Comparison of ENCODE assay signal across 12 cellular contexts in genomic region chr9:4137234-4137633, GRCh38.
DNase-seq lines count a peak whose midpoint lies in the region; ATAC-seq and TF ChIP-seq lines count a peak whose summit lies in the region.
"Had no signal": no experiment of that assay in that cellular context is flagged by ENCODE, and none has a peak within 500 bp of the region (broad histone marks: within the 10 kb centered on the region; RNA-seq: fewer than 3 reads in every experiment).

No MANE protein-coding gene starts in this region.

- H3K27ac Mint-ChIP-seq in osteocyte (ENCODE audit: unreplicated experiment) (peak overlapping the region; percentile 81), CD14-positive monocyte (no peak overlapping the region)

- no peaks in the 10 kb centered on the region for H3K36me3 ChIP-seq in RWPE2 (ENCODE audit: low read depth)

- H3K36me3 Mint-ChIP-seq in osteocyte (ENCODE audit: unreplicated experiment) (no peaks in the 10 kb centered on the region), CD14-positive monocyte (no peaks in the 10 kb centered on the region)

- H3K27ac ChIP-seq in RWPE2 (ENCODE audit: poor library complexity, severe bottlenecking), result peak overlapping the region; percentile 97
- H3K27ac ChIP-seq in substantia nigra (ENCODE audit: low read depth, low read length, poor library complexity, severe bottlenecking), result no peak overlapping the region
- H3K27ac ChIP-seq: HL-60 had no signal

- H3K27me3 Mint-ChIP-seq in osteocyte (ENCODE audit: unreplicated experiment) (no peaks in the 10 kb centered on the region), CD14-positive monocyte (ENCODE audit: low read depth in 3 of 3) (no peaks in the 10 kb centered on the region)

- no peaks in the 10 kb centered on the region for H3K27me3 ChIP-seq in RWPE2 (ENCODE audit: insufficient read depth, poor library complexity, severe bottlenecking)

- H3K4me1 Mint-ChIP-seq in osteocyte (ENCODE audit: unreplicated experiment), result peaks cover 40% of the 10 kb centered on the region
- H3K4me1 Mint-ChIP-seq in CD14-positive monocyte, result peaks cover 13% of the 10 kb centered on the region

- no peak overlapping the region for H3K4me3 Mint-ChIP-seq in osteocyte (ENCODE audit: unreplicated experiment)
- no peak overlapping the region for H3K4me3 Mint-ChIP-seq in CD14-positive monocyte

- H3K9me3 ChIP-seq in RWPE2 (ENCODE audit: severe bottlenecking), result no peaks in the 10 kb centered on the region

- no peaks in the 10 kb centered on the region for H3K9me3 Mint-ChIP-seq in osteocyte (ENCODE audit: unreplicated experiment)
- peaks cover 0 to 2% (median 0%) of the 10 kb centered on the region in 7 donors for H3K9me3 Mint-ChIP-seq in CD14-positive monocyte

- H3K4me1 ChIP-seq in RWPE2 (ENCODE audit: insufficient read depth, poor library complexity, severe bottlenecking), result peaks cover 22% of the 10 kb centered on the region

- intact Hi-C loops in CD14-positive monocyte (cut with micrococcal nuclease), result no loop called here

- TF ChIP-seq CTCF in RWPE2 (IDR thresholded peaks at IDR 0.05; ENCODE audit: poor library complexity, severe bottlenecking), result no peak
- TF ChIP-seq CTCF in fibroblast of mammary gland (conservative IDR thresholded peaks at IDR 0.05; ENCODE audit: control insufficient read depth, insufficient read depth, low read depth, low read length), result no peak
- TF ChIP-seq CTCF in osteocyte (IDR thresholded peaks at IDR 0.05), result no peak
- TF ChIP-seq CTCF in CD14-positive monocyte (IDR thresholded peaks at IDR 0.05), result no peak

- DNase-seq in EH (ENCODE audit: low read depth) (peak; percentile 98), RWPE2 (ENCODE audit: low spot score) (peak; percentile 64), fibroblast of mammary gland (ENCODE audit: low read depth) (peak; percentile 97), osteocyte (ENCODE audit: extremely low spot score, unreplicated experiment) (no peak), substantia nigra (lab: John Stamatoyannopoulos, UW) (no peak), CD14-positive monocyte (ENCODE audit: low spot score) (no peak)
- DNase-seq in activated effector memory CD4-positive, alpha-beta T cell treated with anti-CD3 and anti-CD28 coated beads, Interleukin-2, amount 50 U/mL, for 16 hours, result no peak
- no peak for DNase-seq in activated CD4-positive, alpha-beta T cell treated with anti-CD3 and anti-CD28 coated beads, Interleukin-2, amount 50 U/mL, for 4 hours
- DNase-seq: activated naive CD4-positive, alpha-beta T cell treated with anti-CD3 and anti-CD28 coated beads, Interleukin-2, amount 50 U/mL, for 16 hours; NCI-H446; stimulated activated CD4-positive, alpha-beta T cell treated with anti-CD3 and anti-CD28 coated beads, Interleukin-4, amount 100 ng/mL, for 24 hours had no signal

- peak; percentile 93 for ATAC-seq in RWPE2 (ENCODE audit: low read depth)

- no peak overlapping the region for H3K4me3 ChIP-seq in RWPE2 (ENCODE audit: severe bottlenecking)
- no peak overlapping the region for H3K4me3 ChIP-seq in fibroblast of mammary gland (ENCODE audit: control insufficient read depth, low read depth, low read length)

Comparison
In these comparisons a context has a peak if more than half of its experiments do, and no peak if none do; other contexts are left out.
1. DNase-seq: peak in EH (single experiment), RWPE2 (single experiment) and fibroblast of mammary gland (single experiment); none in osteocyte (single experiment), substantia nigra (0 of 49), activated effector memory CD4-positive, alpha-beta T cell treated with anti-CD3 and anti-CD28 coated beads, Interleukin-2, amount 50 U/mL, for 16 hours (single experiment), CD14-positive monocyte (single experiment) and activated CD4-positive, alpha-beta T cell treated with anti-CD3 and anti-CD28 coated beads, Interleukin-2, amount 50 U/mL, for 4 hours (0 of 2).